In genomic region chr2:65427536-65427935, GRCh38 we compare ENCODE assay signal across 19 cellular contexts. TPM values are rescaled to one million over a fixed set of nuclear protein-coding genes. Genes with fewer than 3 reads are reported as not detected.
DNase-seq lines count a peak whose midpoint lies in the region; ATAC-seq and TF ChIP-seq lines count a peak whose summit lies in the region.
"Had no signal": no experiment of that assay in that cellular context is flagged by ENCODE, and none has a peak within 500 bp of the region (broad histone marks: within the 10 kb centered on the region; RNA-seq: fewer than 3 reads in every experiment).

No MANE protein-coding gene starts in this region.

- H3K4me2 ChIP-seq in DND-41 (ENCODE audit: insufficient read depth, low read length), result 0 out of 2 replicates have a peak overlapping the region, but pooled peaks have one; percentile 10
- H3K4me2 ChIP-seq in hepatocyte, result no peak overlapping the region
- H3K4me2 ChIP-seq: BLaER1 had no signal

- H3K9me3 ChIP-seq in DND-41 (ENCODE audit: insufficient read depth, low read length, severe bottlenecking), result no peaks in the 10 kb centered on the region
- H3K9me3 ChIP-seq in hepatocyte (ENCODE audit: low read depth), result no peaks in the 10 kb centered on the region
- H3K9me3 ChIP-seq: BLaER1, Caco-2, HAP-1 had no signal

- peaks cover 18% of the 10 kb centered on the region for H3K27me3 Mint-ChIP-seq in brain
- peaks cover 50% of the 10 kb centered on the region for H3K27me3 Mint-ChIP-seq in activated CD8-positive, alpha-beta memory T cell treated with anti-CD3 and anti-CD28 coated beads, Interleukin-2, amount 10 ng/mL, durations not matched to agents 7 days and 5 days

- H3K9me2 ChIP-seq in hepatocyte (replicated peaks; ENCODE audit: insufficient read depth), result no peaks in the 10 kb centered on the region

- peaks cover 53% of the 10 kb centered on the region for H3K4me1 Mint-ChIP-seq in brain
- no peaks in the 10 kb centered on the region for H3K4me1 Mint-ChIP-seq in activated CD8-positive, alpha-beta memory T cell treated with anti-CD3 and anti-CD28 coated beads, Interleukin-2, amount 10 ng/mL, durations not matched to agents 7 days and 5 days

- no peaks in the 10 kb centered on the region for H3K27me3 ChIP-seq in DND-41 (ENCODE audit: insufficient read depth, low read length, poor library complexity)
- H3K27me3 ChIP-seq in hepatocyte, result no peaks in the 10 kb centered on the region
- H3K27me3 ChIP-seq: BLaER1 had no signal

- H2AFZ ChIP-seq in DND-41 (ENCODE audit: low read depth, low read length), result no peak overlapping the region
- H2AFZ ChIP-seq in hepatocyte, result no peak overlapping the region

- H3K27ac Mint-ChIP-seq in brain, result no peak overlapping the region
- no peak overlapping the region for H3K27ac Mint-ChIP-seq in activated CD8-positive, alpha-beta memory T cell treated with anti-CD3 and anti-CD28 coated beads, Interleukin-2, amount 10 ng/mL, durations not matched to agents 7 days and 5 days
- H3K27ac Mint-ChIP-seq: B cell; CD4-positive, CD25-positive, alpha-beta regulatory T cell; CD8-positive, alpha-beta T cell; HFFc6 had no signal

- H3K27ac ChIP-seq in DND-41 (ENCODE audit: low read length) (0 out of 2 replicates have a peak overlapping the region, but pooled peaks have one; percentile 12), hepatocyte (peak overlapping the region; percentile 29)
- H3K27ac ChIP-seq: 22Rv1, BLaER1, C4-2B had no signal

- no peaks in the 10 kb centered on the region for H3K9me3 Mint-ChIP-seq in brain
- H3K9me3 Mint-ChIP-seq in activated CD8-positive, alpha-beta memory T cell treated with anti-CD3 and anti-CD28 coated beads, Interleukin-2, amount 10 ng/mL, durations not matched to agents 7 days and 5 days (ENCODE audit: low read depth), result no peaks in the 10 kb centered on the region
- H3K9me3 Mint-ChIP-seq: CD4-positive, CD25-positive, alpha-beta regulatory T cell; CD8-positive, alpha-beta T cell; HFFc6 had no signal

- WGBS in hepatocyte (ENCODE audit: low lambda C conversion rate, missing lambda C conversion rate), result 87% methylated on average over 2 of the region's 2 CpGs

- no peak overlapping the region for H3K9ac ChIP-seq in DND-41 (ENCODE audit: low read depth, low read length)
- H3K9ac ChIP-seq: BLaER1 had no signal

- H3K36me3 ChIP-seq in DND-41 (ENCODE audit: insufficient read depth, low read length) (peaks cover 16% of the 10 kb centered on the region), hepatocyte (replicated peaks; ENCODE audit: insufficient read depth, low read depth) (no peaks in the 10 kb centered on the region)
- H3K36me3 ChIP-seq: BLaER1, HAP-1 had no signal

- H3K79me2 ChIP-seq in DND-41 (ENCODE audit: insufficient read depth, low read length) (peaks cover 98% of the 10 kb centered on the region), hepatocyte (peaks cover 84% of the 10 kb centered on the region)

- H3K4me3 ChIP-seq in DND-41 (ENCODE audit: low read depth in 1 of 2, low read length in 2 of 2) (no peak overlapping the region), hepatocyte (no peak overlapping the region)
- H3K4me3 ChIP-seq: BLaER1, HAP-1 had no signal

- H4K20me1 ChIP-seq in DND-41 (ENCODE audit: insufficient read depth, low read length), result peaks cover 61% of the 10 kb centered on the region
- peaks cover 24% of the 10 kb centered on the region for H4K20me1 ChIP-seq in hepatocyte (ENCODE audit: insufficient read depth, poor library complexity, severe bottlenecking)

- no peak for ATAC-seq in DND-41 (ENCODE audit: insufficient read depth, low read depth)
- no peak for ATAC-seq in activated CD8-positive, alpha-beta memory T cell treated with anti-CD3 and anti-CD28 coated beads, Interleukin-2, amount 10 ng/mL, durations not matched to agents 7 days and 5 days
- ATAC-seq in HG03521 (IDR thresholded peaks at IDR 0.05; ENCODE audit: unreplicated experiment), result no peak
- ATAC-seq in HG03439 (IDR thresholded peaks at IDR 0.05; ENCODE audit: unreplicated experiment), result no peak
- ATAC-seq: CD8-positive, alpha-beta T cell had no signal

- peak overlapping the region in 3 of 5 experiments; percentile 20 to 96 (median 37) for H3K4me3 Mint-ChIP-seq in brain
- H3K4me3 Mint-ChIP-seq in activated CD8-positive, alpha-beta memory T cell treated with anti-CD3 and anti-CD28 coated beads, Interleukin-2, amount 10 ng/mL, durations not matched to agents 7 days and 5 days, result no peak overlapping the region
- H3K4me3 Mint-ChIP-seq: B cell; CD8-positive, alpha-beta T cell; HFFc6 had no signal

- CTCF ChIA-PET in activated CD8-positive, alpha-beta memory T cell treated with anti-CD3 and anti-CD28 coated beads, Interleukin-2, amount 10 ng/mL, durations not matched to agents 7 days and 5 days (lab: Charles Lee), result interaction anchor here (0.9 kb wide), 1 partner anchor 9 kb away, joined by 3 read pairs; no protein-coding TSS in a partner anchor

- H3K36me3 Mint-ChIP-seq in brain, result no peaks in the 10 kb centered on the region
- no peaks in the 10 kb centered on the region for H3K36me3 Mint-ChIP-seq in activated CD8-positive, alpha-beta memory T cell treated with anti-CD3 and anti-CD28 coated beads, Interleukin-2, amount 10 ng/mL, durations not matched to agents 7 days and 5 days
- H3K36me3 Mint-ChIP-seq: CD4-positive, CD25-positive, alpha-beta regulatory T cell had no signal

- TF ChIP-seq CTCF in DND-41 (IDR thresholded peaks at IDR 0.05; ENCODE audit: borderline replicate concordance, extremely low read depth, low read length, poor library complexity, severe bottlenecking) (no peak), brain (conservative IDR thresholded peaks at IDR 0.05) (no peak), hepatocyte (IDR thresholded peaks at IDR 0.05; ENCODE audit: poor library complexity) (no peak)

- no peak for DNase-seq in DND-41
- no peak for DNase-seq in hepatocyte (ENCODE audit: low spot score)
- DNase-seq in activated CD8-positive, alpha-beta memory T cell treated with anti-CD3 and anti-CD28 coated beads, Interleukin-2, amount 10 ng/mL, durations not matched to agents 7 days and 5 days, result no peak
- DNase-seq: Caco-2; CD4-positive, CD25-positive, alpha-beta regulatory T cell; CD8-positive, alpha-beta T cell; DMS153; EL; GDM1; GOT3; HFFc6 had no signal

- peaks cover 49% of the 10 kb centered on the region for H3K4me1 ChIP-seq in DND-41 (ENCODE audit: insufficient read depth, low read length)
- no peaks in the 10 kb centered on the region for H3K4me1 ChIP-seq in hepatocyte (ENCODE audit: insufficient read depth)
- H3K4me1 ChIP-seq: HAP-1 had no signal

RNA-seq across cellular contexts. Expression of gene SPRED2, which starts 4.9 kb away (rescaled TPM):
- polyA plus RNA-seq in brain (ENCODE audit: insufficient read depth, low read depth, low replicate concordance) (20.3 TPM), hepatocyte (12.7 and 17.7 TPM in 2 replicates)
- total RNA-seq in hepatocyte, result 11.8 and 14.1 TPM in 2 replicates
- 1 to 10 TPM; 3.2 to 3.5 TPM for total RNA-seq in activated CD8-positive, alpha-beta memory T cell treated with anti-CD3 and anti-CD28 coated beads, Interleukin-2, amount 10 ng/mL, durations not matched to agents 7 days and 5 days
